Comparison of ENCODE assay signal across 7 cellular contexts in the genomic region with DNA sequence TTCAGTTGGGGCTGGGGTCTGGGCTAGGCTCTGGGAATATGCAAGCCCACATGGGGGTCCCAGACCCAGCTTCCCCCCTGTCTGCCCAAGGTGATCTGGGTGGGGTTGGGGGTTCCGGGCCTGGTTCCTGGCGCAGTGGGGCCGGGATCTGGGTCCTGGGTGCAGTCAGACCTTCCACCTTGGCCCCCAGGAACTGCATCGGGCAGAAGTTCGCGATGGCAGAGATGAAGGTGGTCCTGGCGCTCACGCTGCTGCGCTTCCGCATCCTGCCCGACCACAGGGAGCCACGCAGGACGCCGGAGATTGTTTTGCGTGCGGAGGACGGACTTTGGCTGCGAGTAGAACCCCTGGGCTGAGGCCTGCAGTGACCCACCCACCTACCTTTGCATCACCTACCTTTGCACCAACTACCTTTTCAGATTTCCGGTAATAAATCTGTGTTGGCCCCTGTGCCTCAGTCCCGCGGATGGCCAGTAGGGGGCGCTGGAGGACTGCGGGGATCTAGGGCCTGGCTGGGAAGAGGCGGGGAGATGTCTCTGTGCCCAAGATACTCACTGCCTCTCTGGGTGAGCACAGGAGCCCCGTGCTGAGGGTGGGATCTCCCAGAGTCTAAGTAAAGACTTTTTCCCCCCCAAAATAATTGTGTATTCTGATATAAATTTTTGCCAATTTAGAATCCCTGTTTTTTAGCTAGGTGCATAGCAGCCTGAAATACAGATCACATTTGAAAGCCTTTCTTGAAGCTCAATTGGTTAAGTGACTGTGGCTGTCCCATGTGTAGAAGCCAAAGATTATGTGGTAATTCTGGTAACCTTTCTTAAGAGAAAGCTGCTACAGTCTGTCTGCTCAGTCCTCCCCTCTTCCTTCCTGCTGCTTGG. TPM values are rescaled to one million over a fixed set of nuclear protein-coding genes. Genes with fewer than 3 reads are reported as not detected.
A peak's percentile ranks its signal among the peaks of the same experiment; 100 is the strongest.
DNase-seq lines count a peak whose midpoint lies in the region; ATAC-seq and TF ChIP-seq lines count a peak whose summit lies in the region.

No MANE protein-coding gene starts in this region.

- BruUV-seq in MCF 10A (replicated peaks; lab: Mats Ljungman, UMichigan), result no TSS peak

- H3K9me3 Mint-ChIP-seq in MCF 10A (ENCODE audit: unreplicated experiment) (no peaks in the 10 kb centered on the region), immature natural killer cell (no peaks in the 10 kb centered on the region)

- no peak overlapping the region for H3K4me3 Mint-ChIP-seq in MCF 10A (ENCODE audit: unreplicated experiment)
- H3K4me3 Mint-ChIP-seq in immature natural killer cell, result no peak overlapping the region

- ATAC-seq in GM21447 (IDR thresholded peaks at IDR 0.05; ENCODE audit: unreplicated experiment), result no peak

- H3K4me1 Mint-ChIP-seq in MCF 10A (ENCODE audit: insufficient read depth, unreplicated experiment) (no peaks in the 10 kb centered on the region), immature natural killer cell (peaks cover 8 to 10% of the 10 kb centered on the region in 2 donors)

- CTCF ChIA-PET in MCF 10A (lab: Yijun Ruan, JAX), result interaction anchor here (0.5 to 3.5 kb wide), 30 partner anchors 9 to 853 kb away, joined by 3 to 22 read pairs (median 4); a partner anchor contains a TSS

- H3K27me3 Mint-ChIP-seq in MCF 10A (ENCODE audit: insufficient read depth, unreplicated experiment) (no peaks in the 10 kb centered on the region), immature natural killer cell (ENCODE audit: low read depth in 3 of 3) (peaks cover 3 to 16% (median 4%) of the 10 kb centered on the region in 3 donors)

- POLR2A ChIA-PET in MCF 10A (lab: Yijun Ruan, JAX), result interaction anchor here (0.7 kb wide), 2 partner anchors 16 to 553 kb away, joined by 3 read pairs; no protein-coding TSS in a partner anchor

- no peaks in the 10 kb centered on the region for H3K36me3 Mint-ChIP-seq in MCF 10A (ENCODE audit: insufficient read depth, unreplicated experiment)
- H3K36me3 Mint-ChIP-seq in immature natural killer cell, result no peaks in the 10 kb centered on the region

- peak overlapping the region; percentile 75 for H3K27ac ChIP-seq in VCaP

- intact Hi-C loops in MCF 10A (cut with micrococcal nuclease), result loop anchor here (1.0 to 5.0 kb wide), 5 partner anchors 182 to 556 kb away; a partner anchor contains a TSS

- peak; percentile 72 for DNase-seq in NCI-H2029 (lab: John Stamatoyannopoulos, UW)
- DNase-seq in MCF 10A (ENCODE audit: unreplicated experiment), result peak; percentile 69
- DNase-seq in immature natural killer cell, result peak; percentile 73
- DNase-seq in stimulated activated CD4-positive, alpha-beta T cell treated with anti-CD3 and anti-CD28 coated beads, Interleukin-15, amount 100 ng/mL, for 48 hours (ENCODE audit: low read depth in 2 of 2), result peak; percentile 67 to 84

- TF ChIP-seq CTCF in GM12874 (IDR thresholded peaks at IDR 0.05; ENCODE audit: insufficient read depth, low read depth, low read length), result peak; percentile 82
- peak; percentile 99 for TF ChIP-seq CTCF in VCaP (conservative IDR thresholded peaks at IDR 0.05)
- peak; percentile 95 for TF ChIP-seq CTCF in MCF 10A (IDR thresholded peaks at IDR 0.05; ENCODE audit: unreplicated experiment)

- H3K27ac Mint-ChIP-seq in MCF 10A (ENCODE audit: low read depth, unreplicated experiment), result no peak overlapping the region
- no peak overlapping the region for H3K27ac Mint-ChIP-seq in immature natural killer cell

RNA-seq across cellular contexts. Expression of a gene that starts 11.5 kb away (rescaled TPM):
- 0.42 and 0.75 TPM in 2 replicates for total RNA-seq in MCF 10A (2022)
- not detected for polyA plus RNA-seq in immature natural killer cell

RNA-seq across cellular contexts. Expression of a gene that starts 14.2 kb away (rescaled TPM):
- total RNA-seq in MCF 10A (2022), result not detected in 2 replicates
- not detected for polyA plus RNA-seq in immature natural killer cell

RNA-seq across cellular contexts. Expression of a gene that starts 43.6 kb away (rescaled TPM):
- 0.42 and 0.56 TPM in 2 replicates for total RNA-seq in MCF 10A (2022)
- not detected for polyA plus RNA-seq in immature natural killer cell
